1 cellular context compared by ENCODE assay signal in the genomic region with DNA sequence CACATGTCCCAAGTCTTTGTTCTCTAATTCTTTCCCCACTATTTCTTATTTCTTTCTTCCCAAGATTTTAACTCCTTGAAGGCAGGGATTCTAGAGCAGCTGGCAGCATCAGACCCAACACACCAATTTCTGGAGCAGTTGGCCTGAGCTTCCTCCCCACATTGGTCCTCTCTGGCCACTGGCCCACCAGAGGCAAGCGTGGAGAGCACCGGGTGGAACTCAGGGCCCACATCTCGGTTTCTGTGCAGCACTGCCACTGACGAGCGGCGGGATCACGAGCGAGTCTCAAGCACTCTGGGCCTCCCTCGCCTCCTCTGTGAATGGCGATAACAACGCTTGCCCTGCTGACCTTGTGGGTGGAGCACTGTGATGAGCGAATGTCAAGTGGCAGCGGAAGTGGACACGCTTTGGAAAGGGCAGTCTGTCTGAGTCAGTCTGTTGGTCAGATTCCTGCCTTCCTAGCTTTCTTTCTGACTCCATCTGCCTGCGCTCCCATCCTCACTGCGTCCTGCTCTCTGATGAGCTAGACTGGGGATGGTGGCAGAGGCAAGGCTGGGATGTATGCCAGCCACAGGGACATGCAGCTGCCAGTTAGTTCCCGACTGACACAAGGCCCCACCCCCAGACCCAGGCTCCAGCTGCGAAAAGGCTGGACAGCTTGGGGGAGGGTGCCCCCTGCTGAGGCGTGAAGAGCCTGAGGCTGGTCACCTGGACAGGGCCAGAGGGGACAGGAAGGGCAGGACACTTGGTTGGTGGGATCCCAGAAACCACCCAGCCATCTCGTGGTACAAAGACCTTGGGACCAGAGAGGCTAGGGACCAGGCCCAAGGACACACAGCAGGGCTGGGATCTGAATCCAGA.
A peak's percentile ranks its signal among the peaks of the same experiment; 100 is the strongest.
TF ChIP-seq lines count a peak whose summit lies in the region.

No MANE protein-coding gene starts in this region.

TF ChIP-seq in K562, 482 proteins besides CTCF, POLR2A, EP300 and RAD21 (continued from another document and continues in another):
- TF ChIP-seq, protein P1, sequence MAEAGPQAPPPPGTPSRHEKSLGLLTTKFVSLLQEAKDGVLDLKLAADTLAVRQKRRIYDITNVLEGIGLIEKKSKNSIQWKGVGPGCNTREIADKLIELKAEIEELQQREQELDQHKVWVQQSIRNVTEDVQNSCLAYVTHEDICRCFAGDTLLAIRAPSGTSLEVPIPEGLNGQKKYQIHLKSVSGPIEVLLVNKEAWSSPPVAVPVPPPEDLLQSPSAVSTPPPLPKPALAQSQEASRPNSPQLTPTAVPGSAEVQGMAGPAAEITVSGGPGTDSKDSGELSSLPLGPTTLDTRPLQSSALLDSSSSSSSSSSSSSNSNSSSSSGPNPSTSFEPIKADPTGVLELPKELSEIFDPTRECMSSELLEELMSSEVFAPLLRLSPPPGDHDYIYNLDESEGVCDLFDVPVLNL (CRISPR knock-in tag; IDR thresholded peaks at IDR 0.05; ENCODE audit: low read depth): no peak
- TF ChIP-seq SIN3B (IDR thresholded peaks at IDR 0.05; ENCODE audit: low read depth) (no peak), HIVEP1 (CRISPR knock-in tag; IDR thresholded peaks at IDR 0.05) (no peak), ZNF778 (CRISPR knock-in tag; IDR thresholded peaks at IDR 0.05) (no peak), ZNF77 (CRISPR knock-in tag; IDR thresholded peaks at IDR 0.05) (no peak), MCM3 (IDR thresholded peaks at IDR 0.05) (no peak), GABPB1 (CRISPR knock-in tag; IDR thresholded peaks at IDR 0.05) (peak; percentile 83), SPI1 (IDR thresholded peaks at IDR 0.05; ENCODE audit: borderline replicate concordance, low read depth, low read length) (peak; percentile 97), BDP1 (IDR thresholded peaks at IDR 0.05; ENCODE audit: insufficient read depth, insufficient read length) (no peak), CBX8 (IDR thresholded peaks at IDR 0.05; ENCODE audit: borderline replicate concordance, extremely low read depth, low read depth, low read length, poor library complexity, severe bottlenecking) (no peak), TBP (optimal IDR thresholded peaks at IDR 0.05; ENCODE audit: low read depth, low read length) (peak; percentile 66), NFATC3 (IDR thresholded peaks at IDR 0.05) (peak; percentile 68; the same call in 1 of the 2 replicates), MECOM (CRISPR knock-in tag; IDR thresholded peaks at IDR 0.05) (no peak), MYC (IDR thresholded peaks at IDR 0.05; ENCODE audit: low read depth, low read length) (peak; percentile 77), MYC (CRISPR knock-in tag; IDR thresholded peaks at IDR 0.05; ENCODE audit: borderline replicate concordance, low read depth) (peak; percentile 2; the same call in 1 of the 2 replicates), FOXA3 (CRISPR knock-in tag; conservative IDR thresholded peaks at IDR 0.05 in 1 of 2, IDR thresholded peaks at IDR 0.05 in 1 of 2) (peak in 1 of 2 experiments; percentile 41; a peak in 1 of 4 replicates), MCM2 (IDR thresholded peaks at IDR 0.05; ENCODE audit: low read depth) (no peak), NFXL1 (CRISPR knock-in tag; IDR thresholded peaks at IDR 0.05) (no peak), JUNB (CRISPR knock-in tag; conservative IDR thresholded peaks at IDR 0.05) (no peak), RB1 (IDR thresholded peaks at IDR 0.05; ENCODE audit: low read depth) (no peak; the same call in 1 of the 2 replicates), SLC30A9 (CRISPR knock-in tag; IDR thresholded peaks at IDR 0.05) (no peak), ZNF184 (CRISPR knock-in tag; IDR thresholded peaks at IDR 0.05) (no peak), NR4A1 (CRISPR knock-in tag; IDR thresholded peaks at IDR 0.05) (no peak), NR4A1 (tag; IDR thresholded peaks at IDR 0.05) (no peak; the same call in none of the 2 replicates), ETV5 (CRISPR knock-in tag; IDR thresholded peaks at IDR 0.05; ENCODE audit: low read depth) (peak; percentile 100), ZNF347 (CRISPR knock-in tag; IDR thresholded peaks at IDR 0.05; ENCODE audit: low read depth) (no peak), ETS2 (tag; IDR thresholded peaks at IDR 0.05; ENCODE audit: borderline replicate concordance, poor library complexity, severe bottlenecking) (peak; percentile 25), SNRNP70 (optimal IDR thresholded peaks at IDR 0.05; ENCODE audit: low read depth, low read length) (no peak), PRPF4 (IDR thresholded peaks at IDR 0.05; ENCODE audit: insufficient read depth, low read depth, low read length, poor library complexity, severe bottlenecking) (no peak), HLTF (IDR thresholded peaks at IDR 0.05) (0 out of 2 replicates have a peak, but pooled peaks have one; percentile 26), CEBPG (CRISPR knock-in tag; IDR thresholded peaks at IDR 0.05) (no peak), CEBPG (tag; conservative IDR thresholded peaks at IDR 0.05 in 1 of 2, IDR thresholded peaks at IDR 0.05 in 1 of 2) (no peak), RBM15 (IDR thresholded peaks at IDR 0.05; ENCODE audit: insufficient read depth, low read length) (no peak), CREM (IDR thresholded peaks at IDR 0.05; ENCODE audit: low read depth) (peak; percentile 92), SAFB (IDR thresholded peaks at IDR 0.05; ENCODE audit: borderline replicate concordance, low read depth, low read length) (no peak; the same call in 1 of the 2 replicates), MCM7 (IDR thresholded peaks at IDR 0.05) (no peak), ATF1 (CRISPR knock-in tag; IDR thresholded peaks at IDR 0.05) (no peak), ATF1 (tag; IDR thresholded peaks at IDR 0.05) (peak; percentile 84), MED1 (CRISPR knock-in tag; IDR thresholded peaks at IDR 0.05; ENCODE audit: borderline replicate concordance) (0 out of 2 replicates have a peak, but pooled peaks have one; percentile 57), SMARCB1 (IDR thresholded peaks at IDR 0.05; ENCODE audit: insufficient read length, low read depth) (no peak), PRMT5 (CRISPR knock-in tag; IDR thresholded peaks at IDR 0.05) (no peak), RHOXF2B (CRISPR knock-in tag; conservative IDR thresholded peaks at IDR 0.05) (0 out of 2 replicates have a peak, but pooled peaks have one; percentile 25), PHB (CRISPR knock-in tag; IDR thresholded peaks at IDR 0.05) (no peak)
- TF ChIP-seq, protein P2, sequence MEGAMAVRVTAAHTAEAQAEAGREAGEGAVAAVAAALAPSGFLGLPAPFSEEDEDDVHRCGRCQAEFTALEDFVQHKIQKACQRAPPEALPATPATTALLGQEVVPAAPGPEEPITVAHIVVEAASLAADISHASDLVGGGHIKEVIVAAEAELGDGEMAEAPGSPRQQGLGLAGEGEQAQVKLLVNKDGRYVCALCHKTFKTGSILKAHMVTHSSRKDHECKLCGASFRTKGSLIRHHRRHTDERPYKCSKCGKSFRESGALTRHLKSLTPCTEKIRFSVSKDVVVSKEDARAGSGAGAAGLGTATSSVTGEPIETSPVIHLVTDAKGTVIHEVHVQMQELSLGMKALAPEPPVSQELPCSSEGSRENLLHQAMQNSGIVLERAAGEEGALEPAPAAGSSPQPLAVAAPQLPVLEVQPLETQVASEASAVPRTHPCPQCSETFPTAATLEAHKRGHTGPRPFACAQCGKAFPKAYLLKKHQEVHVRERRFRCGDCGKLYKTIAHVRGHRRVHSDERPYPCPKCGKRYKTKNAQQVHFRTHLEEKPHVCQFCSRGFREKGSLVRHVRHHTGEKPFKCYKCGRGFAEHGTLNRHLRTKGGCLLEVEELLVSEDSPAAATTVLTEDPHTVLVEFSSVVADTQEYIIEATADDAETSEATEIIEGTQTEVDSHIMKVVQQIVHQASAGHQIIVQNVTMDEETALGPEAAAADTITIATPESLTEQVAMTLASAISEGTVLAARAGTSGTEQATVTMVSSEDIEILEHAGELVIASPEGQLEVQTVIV (CRISPR knock-in tag; IDR thresholded peaks at IDR 0.05; ENCODE audit: borderline replicate concordance): no peak
- TF ChIP-seq, protein P3, sequence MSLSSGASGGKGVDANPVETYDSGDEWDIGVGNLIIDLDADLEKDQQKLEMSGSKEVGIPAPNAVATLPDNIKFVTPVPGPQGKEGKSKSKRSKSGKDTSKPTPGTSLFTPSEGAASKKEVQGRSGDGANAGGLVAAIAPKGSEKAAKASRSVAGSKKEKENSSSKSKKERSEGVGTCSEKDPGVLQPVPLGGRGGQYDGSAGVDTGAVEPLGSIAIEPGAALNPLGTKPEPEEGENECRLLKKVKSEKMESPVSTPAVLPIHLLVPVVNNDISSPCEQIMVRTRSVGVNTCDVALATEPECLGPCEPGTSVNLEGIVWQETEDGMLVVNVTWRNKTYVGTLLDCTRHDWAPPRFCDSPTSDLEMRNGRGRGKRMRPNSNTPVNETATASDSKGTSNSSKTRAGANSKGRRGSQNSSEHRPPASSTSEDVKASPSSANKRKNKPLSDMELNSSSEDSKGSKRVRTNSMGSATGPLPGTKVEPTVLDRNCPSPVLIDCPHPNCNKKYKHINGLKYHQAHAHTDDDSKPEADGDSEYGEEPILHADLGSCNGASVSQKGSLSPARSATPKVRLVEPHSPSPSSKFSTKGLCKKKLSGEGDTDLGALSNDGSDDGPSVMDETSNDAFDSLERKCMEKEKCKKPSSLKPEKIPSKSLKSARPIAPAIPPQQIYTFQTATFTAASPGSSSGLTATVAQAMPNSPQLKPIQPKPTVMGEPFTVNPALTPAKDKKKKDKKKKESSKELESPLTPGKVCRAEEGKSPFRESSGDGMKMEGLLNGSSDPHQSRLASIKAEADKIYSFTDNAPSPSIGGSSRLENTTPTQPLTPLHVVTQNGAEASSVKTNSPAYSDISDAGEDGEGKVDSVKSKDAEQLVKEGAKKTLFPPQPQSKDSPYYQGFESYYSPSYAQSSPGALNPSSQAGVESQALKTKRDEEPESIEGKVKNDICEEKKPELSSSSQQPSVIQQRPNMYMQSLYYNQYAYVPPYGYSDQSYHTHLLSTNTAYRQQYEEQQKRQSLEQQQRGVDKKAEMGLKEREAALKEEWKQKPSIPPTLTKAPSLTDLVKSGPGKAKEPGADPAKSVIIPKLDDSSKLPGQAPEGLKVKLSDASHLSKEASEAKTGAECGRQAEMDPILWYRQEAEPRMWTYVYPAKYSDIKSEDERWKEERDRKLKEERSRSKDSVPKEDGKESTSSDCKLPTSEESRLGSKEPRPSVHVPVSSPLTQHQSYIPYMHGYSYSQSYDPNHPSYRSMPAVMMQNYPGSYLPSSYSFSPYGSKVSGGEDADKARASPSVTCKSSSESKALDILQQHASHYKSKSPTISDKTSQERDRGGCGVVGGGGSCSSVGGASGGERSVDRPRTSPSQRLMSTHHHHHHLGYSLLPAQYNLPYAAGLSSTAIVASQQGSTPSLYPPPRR (CRISPR knock-in tag; IDR thresholded peaks at IDR 0.05; ENCODE audit: borderline replicate concordance): peak; percentile 81; the same call in 1 of the 2 replicates
- TF ChIP-seq, protein P4, sequence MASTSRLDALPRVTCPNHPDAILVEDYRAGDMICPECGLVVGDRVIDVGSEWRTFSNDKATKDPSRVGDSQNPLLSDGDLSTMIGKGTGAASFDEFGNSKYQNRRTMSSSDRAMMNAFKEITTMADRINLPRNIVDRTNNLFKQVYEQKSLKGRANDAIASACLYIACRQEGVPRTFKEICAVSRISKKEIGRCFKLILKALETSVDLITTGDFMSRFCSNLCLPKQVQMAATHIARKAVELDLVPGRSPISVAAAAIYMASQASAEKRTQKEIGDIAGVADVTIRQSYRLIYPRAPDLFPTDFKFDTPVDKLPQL (IDR thresholded peaks at IDR 0.05; ENCODE audit: extremely low read depth, insufficient read length): no peak
- TF ChIP-seq, protein P5, sequence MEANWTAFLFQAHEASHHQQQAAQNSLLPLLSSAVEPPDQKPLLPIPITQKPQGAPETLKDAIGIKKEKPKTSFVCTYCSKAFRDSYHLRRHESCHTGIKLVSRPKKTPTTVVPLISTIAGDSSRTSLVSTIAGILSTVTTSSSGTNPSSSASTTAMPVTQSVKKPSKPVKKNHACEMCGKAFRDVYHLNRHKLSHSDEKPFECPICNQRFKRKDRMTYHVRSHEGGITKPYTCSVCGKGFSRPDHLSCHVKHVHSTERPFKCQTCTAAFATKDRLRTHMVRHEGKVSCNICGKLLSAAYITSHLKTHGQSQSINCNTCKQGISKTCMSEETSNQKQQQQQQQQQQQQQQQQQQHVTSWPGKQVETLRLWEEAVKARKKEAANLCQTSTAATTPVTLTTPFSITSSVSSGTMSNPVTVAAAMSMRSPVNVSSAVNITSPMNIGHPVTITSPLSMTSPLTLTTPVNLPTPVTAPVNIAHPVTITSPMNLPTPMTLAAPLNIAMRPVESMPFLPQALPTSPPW (CRISPR knock-in tag; IDR thresholded peaks at IDR 0.05): peak; percentile 57
- TF ChIP-seq, protein P6, sequence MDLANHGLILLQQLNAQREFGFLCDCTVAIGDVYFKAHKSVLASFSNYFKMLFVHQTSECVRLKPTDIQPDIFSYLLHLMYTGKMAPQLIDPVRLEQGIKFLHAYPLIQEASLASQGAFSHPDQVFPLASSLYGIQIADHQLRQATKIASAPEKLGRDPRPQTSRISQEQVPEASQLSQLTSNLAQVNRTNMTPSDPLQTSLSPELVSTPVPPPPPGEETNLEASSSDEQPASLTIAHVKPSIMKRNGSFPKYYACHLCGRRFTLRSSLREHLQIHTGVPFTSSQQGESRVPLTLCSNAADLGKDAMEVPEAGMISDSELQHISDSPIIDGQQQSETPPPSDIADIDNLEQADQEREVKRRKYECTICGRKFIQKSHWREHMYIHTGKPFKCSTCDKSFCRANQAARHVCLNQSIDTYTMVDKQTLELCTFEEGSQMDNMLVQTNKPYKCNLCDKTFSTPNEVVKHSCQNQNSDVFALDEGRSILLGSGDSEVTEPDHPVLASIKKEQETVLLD (IDR thresholded peaks at IDR 0.05): peak; percentile 84
- TF ChIP-seq, protein P7, sequence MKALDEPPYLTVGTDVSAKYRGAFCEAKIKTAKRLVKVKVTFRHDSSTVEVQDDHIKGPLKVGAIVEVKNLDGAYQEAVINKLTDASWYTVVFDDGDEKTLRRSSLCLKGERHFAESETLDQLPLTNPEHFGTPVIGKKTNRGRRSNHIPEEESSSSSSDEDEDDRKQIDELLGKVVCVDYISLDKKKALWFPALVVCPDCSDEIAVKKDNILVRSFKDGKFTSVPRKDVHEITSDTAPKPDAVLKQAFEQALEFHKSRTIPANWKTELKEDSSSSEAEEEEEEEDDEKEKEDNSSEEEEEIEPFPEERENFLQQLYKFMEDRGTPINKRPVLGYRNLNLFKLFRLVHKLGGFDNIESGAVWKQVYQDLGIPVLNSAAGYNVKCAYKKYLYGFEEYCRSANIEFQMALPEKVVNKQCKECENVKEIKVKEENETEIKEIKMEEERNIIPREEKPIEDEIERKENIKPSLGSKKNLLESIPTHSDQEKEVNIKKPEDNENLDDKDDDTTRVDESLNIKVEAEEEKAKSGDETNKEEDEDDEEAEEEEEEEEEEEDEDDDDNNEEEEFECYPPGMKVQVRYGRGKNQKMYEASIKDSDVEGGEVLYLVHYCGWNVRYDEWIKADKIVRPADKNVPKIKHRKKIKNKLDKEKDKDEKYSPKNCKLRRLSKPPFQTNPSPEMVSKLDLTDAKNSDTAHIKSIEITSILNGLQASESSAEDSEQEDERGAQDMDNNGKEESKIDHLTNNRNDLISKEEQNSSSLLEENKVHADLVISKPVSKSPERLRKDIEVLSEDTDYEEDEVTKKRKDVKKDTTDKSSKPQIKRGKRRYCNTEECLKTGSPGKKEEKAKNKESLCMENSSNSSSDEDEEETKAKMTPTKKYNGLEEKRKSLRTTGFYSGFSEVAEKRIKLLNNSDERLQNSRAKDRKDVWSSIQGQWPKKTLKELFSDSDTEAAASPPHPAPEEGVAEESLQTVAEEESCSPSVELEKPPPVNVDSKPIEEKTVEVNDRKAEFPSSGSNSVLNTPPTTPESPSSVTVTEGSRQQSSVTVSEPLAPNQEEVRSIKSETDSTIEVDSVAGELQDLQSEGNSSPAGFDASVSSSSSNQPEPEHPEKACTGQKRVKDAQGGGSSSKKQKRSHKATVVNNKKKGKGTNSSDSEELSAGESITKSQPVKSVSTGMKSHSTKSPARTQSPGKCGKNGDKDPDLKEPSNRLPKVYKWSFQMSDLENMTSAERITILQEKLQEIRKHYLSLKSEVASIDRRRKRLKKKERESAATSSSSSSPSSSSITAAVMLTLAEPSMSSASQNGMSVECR (CRISPR knock-in tag; IDR thresholded peaks at IDR 0.05): peak; percentile 79; the same call in 1 of the 2 replicates
